ENCODE assay signal across 10 cellular contexts in genomic region chr6:33962673-33963072, GRCh38.
"Had no signal": no experiment of that assay in that cellular context is flagged by ENCODE, and none has a peak within 500 bp of the region (broad histone marks: within the 10 kb centered on the region; RNA-seq: fewer than 3 reads in every experiment).

No MANE protein-coding gene starts in this region.

- H3K36me3 ChIP-seq: thoracic aorta had no signal

- DNase-seq: activated CD4-positive, alpha-beta T cell treated with anti-CD3 and anti-CD28 coated beads, Interleukin-2, amount 50 U/mL, for 4 hours; activated CD4-positive, CD25-positive, alpha-beta regulatory T cell; naive B cell; retina; stimulated activated naive CD8-positive, alpha-beta T cell treated with anti-CD3 and anti-CD28 coated beads, Interleukin-15, amount 100 ng/mL, for 72 hours; SW 1271 had no signal

- H2AFZ ChIP-seq: parathyroid adenoma had no signal

- H3K79me2 ChIP-seq: parathyroid adenoma had no signal

- H3K9me3 Mint-ChIP-seq: stimulated activated naive CD8-positive, alpha-beta T cell treated with anti-CD3 and anti-CD28 coated beads, Interleukin-15, amount 100 ng/mL, for 72 hours had no signal

- H3K4me3 Mint-ChIP-seq: naive B cell; stimulated activated naive CD8-positive, alpha-beta T cell treated with anti-CD3 and anti-CD28 coated beads, Interleukin-15, amount 100 ng/mL, for 72 hours had no signal

- H3K9ac ChIP-seq: parathyroid adenoma had no signal

- H3K27ac Mint-ChIP-seq: naive B cell had no signal

- ATAC-seq: left lobe of liver; stimulated activated naive CD8-positive, alpha-beta T cell treated with anti-CD3 and anti-CD28 coated beads, Interleukin-15, amount 100 ng/mL, for 72 hours had no signal

- H3K4me1 ChIP-seq: parathyroid adenoma had no signal

- H3K4me3 ChIP-seq: skin epidermis, thoracic aorta had no signal

- H3K27ac ChIP-seq: parathyroid adenoma, thoracic aorta had no signal
